Comparison of ENCODE assay signal across 9 cellular contexts in genomic region chr5:139388198-139388821, GRCh38. TPM values are rescaled to one million over a fixed set of nuclear protein-coding genes. Genes with fewer than 3 reads are reported as not detected.
DNase-seq lines count a peak whose midpoint lies in the region; ATAC-seq lines count a peak whose summit lies in the region.
"Had no signal": no experiment of that assay in that cellular context is flagged by ENCODE, and none has a peak within 500 bp of the region (broad histone marks: within the 10 kb centered on the region; RNA-seq: fewer than 3 reads in every experiment).

No MANE protein-coding gene starts in this region.

- H3K4me3 ChIP-seq in thymus (ENCODE audit: low read length): peak overlapping the region; percentile 72

- 4% methylated on average over 8 of the region's 8 CpGs for WGBS in thymus

- H3K27me3 Mint-ChIP-seq in activated naive CD4-positive, alpha-beta T cell treated with anti-CD3 and anti-CD28 coated beads, Interleukin-2, amount 10 ng/mL, durations not matched to agents 7 days and 5 days: peaks cover 11% of the 10 kb centered on the region

- H3K27me3 ChIP-seq in thymus (ENCODE audit: control insufficient read depth, insufficient read depth): no peaks in the 10 kb centered on the region

- ATAC-seq in GM19328 (IDR thresholded peaks at IDR 0.05; ENCODE audit: unreplicated experiment) (no peak), HG02852 (IDR thresholded peaks at IDR 0.05; ENCODE audit: unreplicated experiment) (no peak), HG03378 (IDR thresholded peaks at IDR 0.05; ENCODE audit: unreplicated experiment) (no peak)

- no peaks in the 10 kb centered on the region for H3K36me3 Mint-ChIP-seq in activated naive CD4-positive, alpha-beta T cell treated with anti-CD3 and anti-CD28 coated beads, Interleukin-2, amount 10 ng/mL, durations not matched to agents 7 days and 5 days

- H3K4me3 Mint-ChIP-seq in activated naive CD4-positive, alpha-beta T cell treated with anti-CD3 and anti-CD28 coated beads, Interleukin-2, amount 10 ng/mL, durations not matched to agents 7 days and 5 days: peak overlapping the region; percentile 26

- H3K9me3 Mint-ChIP-seq in activated naive CD4-positive, alpha-beta T cell treated with anti-CD3 and anti-CD28 coated beads, Interleukin-2, amount 10 ng/mL, durations not matched to agents 7 days and 5 days: no peaks in the 10 kb centered on the region

- H3K27ac Mint-ChIP-seq in activated naive CD4-positive, alpha-beta T cell treated with anti-CD3 and anti-CD28 coated beads, Interleukin-2, amount 10 ng/mL, durations not matched to agents 7 days and 5 days: peak overlapping the region; percentile 37

- peak overlapping the region; percentile 92 for H3K27ac ChIP-seq in thymus (ENCODE audit: low read depth)

- peaks cover 45% of the 10 kb centered on the region for H3K4me1 ChIP-seq in thymus (ENCODE audit: control insufficient read depth, insufficient read depth, low read length)

- peaks cover 77% of the 10 kb centered on the region for H3K4me1 Mint-ChIP-seq in activated naive CD4-positive, alpha-beta T cell treated with anti-CD3 and anti-CD28 coated beads, Interleukin-2, amount 10 ng/mL, durations not matched to agents 7 days and 5 days

- peaks cover 4% of the 10 kb centered on the region for H3K36me3 ChIP-seq in thymus (ENCODE audit: control insufficient read depth, insufficient read depth)

- DNase-seq in activated naive CD4-positive, alpha-beta T cell treated with anti-CD3 and anti-CD28 coated beads, Interleukin-2, amount 10 ng/mL, durations not matched to agents 7 days and 5 days: no peak
- no peak for DNase-seq in activated naive CD4-positive, alpha-beta T cell (lab: John Stamatoyannopoulos, UW)
- DNase-seq in RPMI8226: peak; percentile 86
- peak; percentile 75 for DNase-seq in hepatic stellate cell (ENCODE audit: low spot score)
- DNase-seq: activated CD4-positive, alpha-beta T cell treated with anti-CD3 and anti-CD28 coated beads, Interleukin-2, amount 50 U/mL, for 48 hours had no signal

- CTCF ChIA-PET in activated naive CD4-positive, alpha-beta T cell treated with anti-CD3 and anti-CD28 coated beads, Interleukin-2, amount 10 ng/mL, durations not matched to agents 7 days and 5 days (lab: Charles Lee): interaction anchor here (0.7 to 1.5 kb wide), 3 partner anchors 14 to 187 kb away, joined by 3 to 4 read pairs (median 3); no protein-coding TSS in a partner anchor

- H3K9me3 ChIP-seq in thymus (ENCODE audit: control insufficient read depth): no peaks in the 10 kb centered on the region

RNA-seq across cellular contexts. Expression of gene MZB1, which starts 1.4 kb away (rescaled TPM):
- 380 TPM for polyA plus RNA-seq in thymus

RNA-seq across cellular contexts. Expression of gene SLC23A1, which starts 5.2 kb away (rescaled TPM):
- polyA plus RNA-seq in thymus: 5.4 TPM

RNA-seq across cellular contexts. Expression of gene PROB1, which starts 6.6 kb away (rescaled TPM):
- 1.0 TPM for polyA plus RNA-seq in thymus

RNA-seq across cellular contexts. Expression of gene SPATA24, which starts 15.6 kb away (rescaled TPM):
- polyA plus RNA-seq in thymus: 6.6 TPM

RNA-seq across cellular contexts. Expression of gene PAIP2, which starts 46.7 kb away (rescaled TPM):
- polyA plus RNA-seq in thymus: 155 TPM

Comparison
In these comparisons a context has a peak if more than half of its experiments do, and no peak if none do; other contexts are left out.
1. DNase-seq: peak in RPMI8226 (single experiment) and hepatic stellate cell (single experiment); none in activated naive CD4-positive, alpha-beta T cell treated with anti-CD3 and anti-CD28 coated beads, Interleukin-2, amount 10 ng/mL, durations not matched to agents 7 days and 5 days (single experiment) and activated naive CD4-positive, alpha-beta T cell (0 of 4).